ENCODE assay signal across 9 cellular contexts in the genomic region with DNA sequence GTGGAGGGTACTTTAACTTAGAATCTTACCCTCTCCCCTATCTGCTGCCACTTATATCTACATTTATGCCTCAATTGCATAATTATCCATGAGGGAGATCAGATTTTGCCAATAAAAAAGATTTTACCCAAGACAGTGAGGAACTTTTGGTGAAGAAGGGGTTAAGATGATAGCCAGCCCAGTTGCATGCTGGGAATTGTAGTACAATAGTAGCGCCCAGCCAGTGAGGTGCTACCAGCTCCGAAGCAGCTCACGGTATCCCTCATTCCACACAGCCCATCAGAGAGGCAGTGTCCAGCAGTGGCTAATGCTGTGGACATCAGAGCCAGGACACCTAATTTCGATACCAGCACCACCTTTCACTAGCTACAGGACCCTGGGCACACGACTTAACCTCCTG. TPM values are rescaled to one million over a fixed set of nuclear protein-coding genes. Genes with fewer than 3 reads are reported as not detected.
A peak's percentile ranks its signal among the peaks of the same experiment; 100 is the strongest.
DNase-seq lines count a peak whose midpoint lies in the region; ATAC-seq and TF ChIP-seq lines count a peak whose summit lies in the region.
"Had no signal": no experiment of that assay in that cellular context is flagged by ENCODE, and none has a peak within 500 bp of the region (broad histone marks: within the 10 kb centered on the region; RNA-seq: fewer than 3 reads in every experiment).

No MANE protein-coding gene starts in this region.

- no peak for TF ChIP-seq EP300 in stomach (IDR thresholded peaks at IDR 0.05)

- no peak overlapping the region for H3K27ac ChIP-seq in heart left ventricle
- H3K27ac ChIP-seq in stomach: peak overlapping the region in 1 of 5 donors; percentile 59

- ATAC-seq in activated CD4-positive, alpha-beta T cell treated with anti-CD3 and anti-CD28 coated beads for 36 hours: peak; percentile 44
- ATAC-seq in heart left ventricle (peak in 3 of 4 donors; percentile 52 to 70 (median 58)), HG02981 (IDR thresholded peaks at IDR 0.05; ENCODE audit: unreplicated experiment) (no peak)

- TF ChIP-seq CTCF in heart left ventricle (IDR thresholded peaks at IDR 0.05): no peak
- TF ChIP-seq CTCF in stomach (IDR thresholded peaks at IDR 0.05): no peak
- TF ChIP-seq CTCF in GM10266 (IDR thresholded peaks at IDR 0.05; ENCODE audit: control insufficient read depth, insufficient read depth, low read depth, missing control alignments): no peak

- H3K27ac Mint-ChIP-seq in activated CD4-positive, alpha-beta T cell treated with anti-CD3 and anti-CD28 coated beads for 36 hours: no peak overlapping the region

- DNase-seq in activated CD4-positive, alpha-beta T cell treated with anti-CD3 and anti-CD28 coated beads for 36 hours: peak; percentile 13
- DNase-seq in activated CD4-positive, alpha-beta T cell treated with anti-CD3 and anti-CD28 coated beads for 4 hours: no peak
- DNase-seq in SW480 (ENCODE audit: low spot score) (peak; percentile 27), heart left ventricle (peak in 1 of 5 donors; percentile 30), stomach (no peak), GM10266 (ENCODE audit: extremely low spot score) (no peak), DMS153 (lab: John Stamatoyannopoulos, UW) (no peak)
- DNase-seq: DND-41 had no signal

- H3K9me3 Mint-ChIP-seq in activated CD4-positive, alpha-beta T cell treated with anti-CD3 and anti-CD28 coated beads for 36 hours (ENCODE audit: low read depth): no peaks in the 10 kb centered on the region

- H3K36me3 Mint-ChIP-seq in activated CD4-positive, alpha-beta T cell treated with anti-CD3 and anti-CD28 coated beads for 36 hours (ENCODE audit: low read depth): no peaks in the 10 kb centered on the region

- no peak overlapping the region for H3K4me3 Mint-ChIP-seq in activated CD4-positive, alpha-beta T cell treated with anti-CD3 and anti-CD28 coated beads for 36 hours

- intact Hi-C loops in activated CD4-positive, alpha-beta T cell treated with anti-CD3 and anti-CD28 coated beads for 36 hours (cut with DNase I, micrococcal nuclease): loop anchor here (1.0 to 2.0 kb wide), 2 partner anchors 50 to 63 kb away; partner anchors contain the start of gene FRA10AC1 (in 1 of the 2)
- intact Hi-C loops in heart left ventricle (cut with DNase I): no loop called here
- intact Hi-C loops in stomach (cut with DNase I; ENCODE audit: low total_unique reads): no loop called here

- POLR2A ChIA-PET in activated CD4-positive, alpha-beta T cell treated with anti-CD3 and anti-CD28 coated beads for 36 hours (lab: Charles Lee): no interaction called here

- H3K9me3 ChIP-seq in heart left ventricle: no peaks in the 10 kb centered on the region
- no peaks in the 10 kb centered on the region for H3K9me3 ChIP-seq in stomach

- peak overlapping the region in 4 of 12 donors; percentile 7 to 30 (median 22) for H3K4me3 ChIP-seq in heart left ventricle
- peak overlapping the region in 3 of 4 donors; percentile 22 to 32 (median 22) for H3K4me3 ChIP-seq in stomach

- H3K4me1 ChIP-seq in heart left ventricle (peaks cover 0 to 16% (median 0%) of the 10 kb centered on the region in 12 donors), stomach (peaks cover 0 to 25% (median 19%) of the 10 kb centered on the region in 4 donors)

- 4 to 13% (median 9%) methylated on average over 5 of the region's 5 CpGs for WGBS in heart left ventricle, 4 donors
- 7 to 11% (median 8%) methylated on average over 5 of the region's 5 CpGs for WGBS in stomach, 5 donors

- H3K27me3 ChIP-seq in heart left ventricle: peaks cover 0 to 14% (median 0%) of the 10 kb centered on the region in 9 donors
- peaks cover 0 to 5% (median 0%) of the 10 kb centered on the region in 3 donors for H3K27me3 ChIP-seq in stomach

- H3K4me1 Mint-ChIP-seq in activated CD4-positive, alpha-beta T cell treated with anti-CD3 and anti-CD28 coated beads for 36 hours: peaks cover 5% of the 10 kb centered on the region

- CTCF ChIA-PET in activated CD4-positive, alpha-beta T cell treated with anti-CD3 and anti-CD28 coated beads for 36 hours (lab: Charles Lee): interaction anchor here (0.7 kb wide), 2 partner anchors 33 to 599 kb away, joined by 3 to 4 read pairs; no protein-coding TSS in a partner anchor

- H3K36me3 ChIP-seq in heart left ventricle (no peaks in the 10 kb centered on the region), stomach (no peaks in the 10 kb centered on the region)

- TF ChIP-seq POLR2A in heart left ventricle (IDR thresholded peaks at IDR 0.05) (no peak), stomach (IDR thresholded peaks at IDR 0.05) (no peak)

- peaks cover 6% of the 10 kb centered on the region for H3K27me3 Mint-ChIP-seq in activated CD4-positive, alpha-beta T cell treated with anti-CD3 and anti-CD28 coated beads for 36 hours

RNA-seq across cellular contexts. Expression of gene LGI1, which starts 5.9 kb away (rescaled TPM):
- total RNA-seq in activated CD4-positive, alpha-beta T cell treated with anti-CD3 and anti-CD28 coated beads for 36 hours: not detected
- total RNA-seq in heart left ventricle (under 1 TPM in 2 of 9 donors, not detected in 7; 0.52 to 0.57 TPM), stomach (1 to 10 TPM in 3 of 5 donors, not detected in 2; 1.4 to 7.2 (median 2.2) TPM)
- polyA plus RNA-seq in heart left ventricle (under 1 TPM in 1 of 2 donors, not detected in 1; 0.30 TPM), stomach (1 to 10 TPM in 1 of 3 donors, under 1 TPM in 2; 0.12 to 1.8 (median 0.63) TPM)

RNA-seq across cellular contexts. Expression of gene FRA10AC1, which starts 49.4 kb away (rescaled TPM):
- 10 to 100 TPM; 18.9 to 29.4 TPM for total RNA-seq in activated CD4-positive, alpha-beta T cell treated with anti-CD3 and anti-CD28 coated beads for 36 hours
- total RNA-seq in heart left ventricle (10 to 100 TPM in 6 of 9 donors, 1 to 10 TPM in 3; 5.0 to 20.4 (median 12.2) TPM), stomach (10 to 100 TPM in 2 of 5 donors, 1 to 10 TPM in 3; 1.2 to 42.0 (median 5.3) TPM)
- polyA plus RNA-seq in heart left ventricle (10 to 100 TPM in 1 of 2 donors, 1 to 10 TPM in 1; 8.4 to 16.5 TPM), stomach (10 to 100 TPM in 1 of 3 donors, 1 to 10 TPM in 2; 6.0 to 10.7 (median 9.5) TPM)

Comparison
In these comparisons a context has a peak if more than half of its experiments do, and no peak if none do; other contexts are left out.
1. DNase-seq: peak in activated CD4-positive, alpha-beta T cell treated with anti-CD3 and anti-CD28 coated beads for 36 hours (single experiment) and SW480 (single experiment); none in activated CD4-positive, alpha-beta T cell treated with anti-CD3 and anti-CD28 coated beads for 4 hours (0 of 2), stomach (single experiment), GM10266 (single experiment) and DMS153 (single experiment).
2. intact Hi-C loops: an anchor here in activated CD4-positive, alpha-beta T cell treated with anti-CD3 and anti-CD28 coated beads for 36 hours (1.0 to 2.0 kb wide); none called in heart left ventricle and stomach.